Comparison of ENCODE assay signal across 15 cellular contexts in genomic region chr4:175346381-175346780, GRCh38.
DNase-seq lines count a peak whose midpoint lies in the region; ATAC-seq, FAIRE-seq and TF ChIP-seq lines count a peak whose summit lies in the region.
"Had no signal": no experiment of that assay in that cellular context is flagged by ENCODE, and none has a peak within 500 bp of the region (broad histone marks: within the 10 kb centered on the region; RNA-seq: fewer than 3 reads in every experiment).

No MANE protein-coding gene starts in this region.

- POLR2A ChIA-PET in MCF 10A (lab: Yijun Ruan, JAX): no interaction called here

- H3K4me3 Mint-ChIP-seq in MCF 10A (ENCODE audit: unreplicated experiment): no peak overlapping the region
- no peak overlapping the region for H3K4me3 Mint-ChIP-seq in stimulated activated naive CD8-positive, alpha-beta T cell treated with anti-CD3 and anti-CD28 coated beads, Interleukin-15, amount 100 ng/mL, for 72 hours
- H3K4me3 Mint-ChIP-seq: CD4-positive, CD25-positive, alpha-beta regulatory T cell had no signal

- no peak overlapping the region for H3K4me3 ChIP-seq in mammary epithelial cell (replicated peaks in 1 of 3; ENCODE audit: insufficient read depth in 1 of 3, low read depth in 2 of 3, low read length in 3 of 3)

- H3K4me1 ChIP-seq in mammary epithelial cell (ENCODE audit: insufficient read depth, low read length): no peaks in the 10 kb centered on the region

- in situ Hi-C loops in mammary epithelial cell (cut with MboI; ENCODE audit: low sequenced_read_pairs in 2 of 2): no loop called here

- no peaks in the 10 kb centered on the region for H4K20me1 ChIP-seq in mammary epithelial cell (ENCODE audit: insufficient read depth, low read length)

- no peaks in the 10 kb centered on the region for H3K36me3 ChIP-seq in mammary epithelial cell (ENCODE audit: insufficient read depth, low read length)

- H3K27ac ChIP-seq in mammary epithelial cell (ENCODE audit: insufficient read depth, low read depth, low read length): no peak overlapping the region
- H3K27ac ChIP-seq: 22Rv1 had no signal

- intact Hi-C loops in MCF 10A (cut with micrococcal nuclease) (no loop called here), mammary epithelial cell (cut with micrococcal nuclease) (no loop called here)

- H3K9ac ChIP-seq in mammary epithelial cell (ENCODE audit: insufficient read depth, low read length): no peak overlapping the region

- dilution Hi-C loops in mammary epithelial cell (cut with HindIII; ENCODE audit: low sequenced_read_pairs): no loop called here

- H3K4me1 Mint-ChIP-seq in MCF 10A (ENCODE audit: insufficient read depth, unreplicated experiment): no peaks in the 10 kb centered on the region
- no peaks in the 10 kb centered on the region for H3K4me1 Mint-ChIP-seq in stimulated activated naive CD8-positive, alpha-beta T cell treated with anti-CD3 and anti-CD28 coated beads, Interleukin-15, amount 100 ng/mL, for 72 hours
- H3K4me1 Mint-ChIP-seq: CD4-positive, CD25-positive, alpha-beta regulatory T cell had no signal

- CTCF ChIA-PET in MCF 10A (lab: Yijun Ruan, JAX): interaction anchor here (0.6 kb wide), 1 partner anchor 66 kb away, joined by 3 read pairs; no protein-coding TSS in a partner anchor
- CTCF ChIA-PET in mammary epithelial cell (lab: Charles Lee; ENCODE audit: low non-redundant PET): no interaction called here

- H3K27ac Mint-ChIP-seq in MCF 10A (ENCODE audit: low read depth, unreplicated experiment): no peak overlapping the region
- H3K27ac Mint-ChIP-seq in stimulated activated naive CD8-positive, alpha-beta T cell treated with anti-CD3 and anti-CD28 coated beads, Interleukin-15, amount 100 ng/mL, for 72 hours: no peak overlapping the region
- H3K27ac Mint-ChIP-seq: CD4-positive, CD25-positive, alpha-beta regulatory T cell had no signal

- WGBS in mammary epithelial cell (ENCODE audit: low coverage, missing lambda C conversion rate): 86% methylated on average over 2 of the region's 2 CpGs

- no peaks in the 10 kb centered on the region for H3K36me3 Mint-ChIP-seq in MCF 10A (ENCODE audit: insufficient read depth, unreplicated experiment)
- H3K36me3 Mint-ChIP-seq: CD4-positive, CD25-positive, alpha-beta regulatory T cell had no signal

- BruUV-seq in MCF 10A (replicated peaks; lab: Mats Ljungman, UMichigan) (no TSS peak), mammary epithelial cell (replicated peaks; lab: Mats Ljungman, UMichigan) (no TSS peak)

- no peak overlapping the region for H3K4me2 ChIP-seq in mammary epithelial cell (ENCODE audit: insufficient read depth, low read depth, low read length)

- DNase-seq in MCF 10A (ENCODE audit: unreplicated experiment) (peak; percentile 5), mammary epithelial cell (no peak), RCC 7860 (ENCODE audit: low spot score) (peak; percentile 31), foreskin melanocyte (peak; percentile 69)
- no peak for DNase-seq in stimulated activated CD4-positive, alpha-beta T cell treated with anti-CD3 and anti-CD28 coated beads, Interleukin-1b, Interleukin-23, amount 100 ng/mL, for 48 hours
- DNase-seq in activated CD4-positive, alpha-beta T cell treated with anti-CD3 and anti-CD28 coated beads, Interleukin-2, amount 50 U/mL, for 4 hours: no peak
- no peak for DNase-seq in stimulated activated naive CD8-positive, alpha-beta T cell treated with anti-CD3 and anti-CD28 coated beads, Interleukin-15, amount 100 ng/mL, for 72 hours
- DNase-seq: CD4-positive, CD25-positive, alpha-beta regulatory T cell; DMS79 treated with DMSO at 0.1 percent for 48 hours; GOT3; NCI-H1930; NCI-H2171; NCI-H774 had no signal

- TF ChIP-seq CTCF in MCF 10A (IDR thresholded peaks at IDR 0.05; ENCODE audit: unreplicated experiment) (no peak), mammary epithelial cell (conservative IDR thresholded peaks at IDR 0.05 in 1 of 2, IDR thresholded peaks at IDR 0.05 in 1 of 2; ENCODE audit: extremely low read depth in 1 of 2, insufficient read depth in 1 of 2, low read depth in 1 of 2, low read length in 2 of 2) (no peak)

- no peaks in the 10 kb centered on the region for H3K27me3 ChIP-seq in mammary epithelial cell (ENCODE audit: insufficient read depth, low read length)

- H3K9me3 ChIP-seq in mammary epithelial cell (replicated peaks; ENCODE audit: insufficient read depth, low read length): peaks cover 5% of the 10 kb centered on the region

- H2AFZ ChIP-seq in mammary epithelial cell (ENCODE audit: low read depth, low read length): no peak overlapping the region

- ATAC-seq in HG03108 (IDR thresholded peaks at IDR 0.05; ENCODE audit: unreplicated experiment): no peak
- ATAC-seq in stimulated activated naive CD8-positive, alpha-beta T cell treated with anti-CD3 and anti-CD28 coated beads, Interleukin-15, amount 100 ng/mL, for 72 hours: no peak

- peaks cover 10% of the 10 kb centered on the region for H3K9me3 Mint-ChIP-seq in MCF 10A (ENCODE audit: unreplicated experiment)
- H3K9me3 Mint-ChIP-seq in stimulated activated naive CD8-positive, alpha-beta T cell treated with anti-CD3 and anti-CD28 coated beads, Interleukin-15, amount 100 ng/mL, for 72 hours: peaks cover 5 to 9% of the 10 kb centered on the region in 2 donors

- H3K79me2 ChIP-seq in mammary epithelial cell (ENCODE audit: insufficient read depth, low read length): no peaks in the 10 kb centered on the region

- no peak for FAIRE-seq in RCC 7860 (lab: Jason Lieb, UNC)

- H3K27me3 Mint-ChIP-seq in MCF 10A (ENCODE audit: insufficient read depth, unreplicated experiment): no peaks in the 10 kb centered on the region
- H3K27me3 Mint-ChIP-seq in stimulated activated naive CD8-positive, alpha-beta T cell treated with anti-CD3 and anti-CD28 coated beads, Interleukin-15, amount 100 ng/mL, for 72 hours: no peaks in the 10 kb centered on the region
- H3K27me3 Mint-ChIP-seq: CD4-positive, CD25-positive, alpha-beta regulatory T cell had no signal

Comparison
In these comparisons a context has a peak if more than half of its experiments do, and no peak if none do; other contexts are left out.
1. DNase-seq: peak in MCF 10A (single experiment), RCC 7860 (single experiment) and foreskin melanocyte (single experiment); none in mammary epithelial cell (single experiment), stimulated activated CD4-positive, alpha-beta T cell treated with anti-CD3 and anti-CD28 coated beads, Interleukin-1b, Interleukin-23, amount 100 ng/mL, for 48 hours (single experiment), activated CD4-positive, alpha-beta T cell treated with anti-CD3 and anti-CD28 coated beads, Interleukin-2, amount 50 U/mL, for 4 hours (0 of 2) and stimulated activated naive CD8-positive, alpha-beta T cell treated with anti-CD3 and anti-CD28 coated beads, Interleukin-15, amount 100 ng/mL, for 72 hours (0 of 2).